Comparison of ENCODE assay signal across 23 cellular contexts in the genomic region with DNA sequence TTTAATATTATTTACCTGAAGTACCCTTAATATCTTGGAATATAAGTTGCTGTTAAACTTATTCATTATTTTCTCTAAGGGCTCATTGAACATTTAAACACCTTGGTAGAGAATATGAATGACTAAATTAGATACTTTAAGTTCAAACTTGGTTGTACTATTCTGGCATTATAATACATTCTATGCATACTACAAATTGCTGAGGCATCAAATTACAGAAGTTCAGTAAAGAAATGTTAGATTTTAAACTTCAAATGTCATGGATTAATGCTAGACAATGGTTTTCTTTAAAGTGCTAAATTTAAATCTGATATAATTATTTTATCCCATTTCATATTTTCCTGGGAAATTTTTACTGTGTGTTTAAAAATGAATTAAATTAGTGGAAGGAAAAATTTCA.
DNase-seq lines count a peak whose midpoint lies in the region; ATAC-seq, FAIRE-seq and TF ChIP-seq lines count a peak whose summit lies in the region.
"Had no signal": no experiment of that assay in that cellular context is flagged by ENCODE, and none has a peak within 500 bp of the region (broad histone marks: within the 10 kb centered on the region; RNA-seq: fewer than 3 reads in every experiment).

No MANE protein-coding gene starts in this region.

- H2AFZ ChIP-seq in SK-N-SH (ENCODE audit: low read depth), result no peak overlapping the region
- no peak overlapping the region for H2AFZ ChIP-seq in K562 (ENCODE audit: low read depth, low read length)
- H2AFZ ChIP-seq: GM23338 had no signal

- H3K36me3 ChIP-seq in SK-N-SH (replicated peaks in 1 of 2; ENCODE audit: control insufficient read depth in 1 of 2, insufficient read depth in 2 of 2, low read length in 1 of 2), result no peaks in the 10 kb centered on the region
- no peaks in the 10 kb centered on the region for H3K36me3 ChIP-seq in K562 (ENCODE audit: control insufficient read depth, insufficient read depth, low read length)
- H3K36me3 ChIP-seq in thyroid gland, result no peaks in the 10 kb centered on the region
- H3K36me3 ChIP-seq: BE2C had no signal

- no peak for DNase-seq in SK-N-SH
- no peak for DNase-seq in K562 (ENCODE audit: extremely low read depth in 1 of 4, low spot score in 3 of 4)
- peak; percentile 40 for DNase-seq in iris pigment epithelial cell (ENCODE audit: low read depth)
- DNase-seq in thyroid gland, result no peak
- DNase-seq in central memory CD4-positive, alpha-beta T cell, result no peak
- no peak for DNase-seq in DMS 273 (lab: John Stamatoyannopoulos, UW; ENCODE audit: unreplicated experiment)
- DNase-seq: ACHN; BE2C; C1 segment of cervical spinal cord; CD4-positive, CD25-positive, alpha-beta regulatory T cell; CD8-positive, alpha-beta memory T cell; COR-L47; DMS153; DMS79; GDM1; H7; HFFc6 had no signal

- BruUV-seq in K562 (replicated peaks; lab: Mats Ljungman, UMichigan), result no TSS peak

- H4K20me1 ChIP-seq in SK-N-SH (ENCODE audit: insufficient read depth) (no peaks in the 10 kb centered on the region), K562 (replicated peaks; ENCODE audit: control insufficient read depth, insufficient read depth, low read length) (no peaks in the 10 kb centered on the region)

- intact Hi-C loops in K562 (cut with micrococcal nuclease) (no loop called here), thyroid gland (cut with DNase I) (no loop called here)

- H3K9me3 ChIP-seq in SK-N-SH (no peaks in the 10 kb centered on the region), K562 (replicated peaks; ENCODE audit: control insufficient read depth, insufficient read depth, low read depth, low read length) (no peaks in the 10 kb centered on the region), thyroid gland (no peaks in the 10 kb centered on the region)
- H3K9me3 ChIP-seq: BE2C had no signal

- ATAC-seq in SK-N-SH treated with all-trans-retinoic acid at 6 μM for 48 hours, result 0 out of 3 replicates have a peak, but pooled peaks have one; percentile 26
- no peak for ATAC-seq in K562
- ATAC-seq: GM23338, HCT116 had no signal

- no peaks in the 10 kb centered on the region for H3K9me1 ChIP-seq in K562 (ENCODE audit: control insufficient read depth, insufficient read depth, low read length)

- H3K27me3 ChIP-seq in SK-N-SH (ENCODE audit: insufficient read depth), result no peaks in the 10 kb centered on the region
- H3K27me3 ChIP-seq in K562 (ENCODE audit: control insufficient read depth in 2 of 2, insufficient read depth in 2 of 2, low read length in 2 of 2), result peaks cover 28 to 40% of the 10 kb centered on the region in 2 experiments
- H3K27me3 ChIP-seq in thyroid gland, result no peaks in the 10 kb centered on the region
- H3K27me3 ChIP-seq: BE2C had no signal

- H3K9me2 ChIP-seq in SK-N-SH, result no peaks in the 10 kb centered on the region

- TF ChIP-seq EP300 in SK-N-SH (IDR thresholded peaks at IDR 0.05; ENCODE audit: borderline replicate concordance in 1 of 2, low read depth in 1 of 2, low read length in 1 of 2), result no peak
- no peak for TF ChIP-seq EP300 in Ishikawa (IDR thresholded peaks at IDR 0.05; ENCODE audit: borderline replicate concordance)
- no peak for TF ChIP-seq EP300 in K562 (IDR thresholded peaks at IDR 0.05; ENCODE audit: low read length)

- TF ChIP-seq CTCF in SK-N-SH (IDR thresholded peaks at IDR 0.05) (no peak), K562 (IDR thresholded peaks at IDR 0.05 in 2 of 3, conservative IDR thresholded peaks at IDR 0.05 in 1 of 3; ENCODE audit: insufficient read depth in 2 of 3, low read depth in 1 of 3, low read length in 3 of 3) (no peak), thyroid gland (IDR thresholded peaks at IDR 0.05) (no peak)

- CTCF ChIA-PET in SK-N-SH (lab: Yijun Ruan, JAX), result interaction anchor here (4.0 kb wide), 1 partner anchor 15 kb away, joined by 18 read pairs; no protein-coding TSS in a partner anchor
- CTCF ChIA-PET in K562 (lab: Yijun Ruan, JAX; ENCODE audit: low intra/inter-chr PET ratio), result no interaction called here

- H3K79me2 ChIP-seq in SK-N-SH (ENCODE audit: insufficient read depth), result no peaks in the 10 kb centered on the region
- H3K79me2 ChIP-seq in K562 (ENCODE audit: control insufficient read depth, insufficient read depth, low read length), result no peaks in the 10 kb centered on the region

- H3K4me3 ChIP-seq in SK-N-SH (ENCODE audit: low read depth in 2 of 2, low read length in 1 of 2) (no peak overlapping the region), K562 (no peak overlapping the region), thyroid gland (replicated peaks in 1 of 3) (no peak overlapping the region)
- H3K4me3 ChIP-seq: GM23338 had no signal

- no peak overlapping the region for H3K4me2 ChIP-seq in SK-N-SH
- H3K4me2 ChIP-seq in K562 (ENCODE audit: insufficient read depth, low read length), result no peak overlapping the region
- H3K4me2 ChIP-seq: GM23338 had no signal

- no peaks in the 10 kb centered on the region for H3F3A ChIP-seq in SK-N-SH (replicated peaks; ENCODE audit: insufficient read depth)

- TF ChIP-seq RAD21 in SK-N-SH (IDR thresholded peaks at IDR 0.05; ENCODE audit: low read length), result no peak
- TF ChIP-seq RAD21 in Ishikawa (IDR thresholded peaks at IDR 0.05; ENCODE audit: low read depth), result no peak
- TF ChIP-seq RAD21 in K562 (CRISPR knock-in tag; conservative IDR thresholded peaks at IDR 0.05 in 1 of 2, IDR thresholded peaks at IDR 0.05 in 1 of 2), result no peak

- POLR2A ChIA-PET in SK-N-SH (lab: Yijun Ruan, JAX), result no interaction called here
- POLR2A ChIA-PET in K562 (lab: Yijun Ruan, JAX), result interaction anchor here (0.9 kb wide), 1 partner anchor 43 kb away, joined by 4 read pairs; no protein-coding TSS in a partner anchor

- FAIRE-seq in K562 (lab: Jason Lieb, UNC), result no peak

- no peak overlapping the region for H3K9ac ChIP-seq in SK-N-SH
- H3K9ac ChIP-seq in K562 (ENCODE audit: insufficient read depth in 1 of 2, low read depth in 2 of 2, low read length in 2 of 2), result no peak overlapping the region

- in situ Hi-C loops in K562 (cut with MboI), result no loop called here

- TF ChIP-seq POLR2A in K562 (conservative IDR thresholded peaks at IDR 0.05) (no peak), thyroid gland (IDR thresholded peaks at IDR 0.05) (no peak)

- peaks cover 0 to 2% of the 10 kb centered on the region in 2 experiments; a peak in 2 of 4 replicates for H3K4me1 ChIP-seq in SK-N-SH (ENCODE audit: control insufficient read depth in 1 of 2, insufficient read depth in 2 of 2, low read depth in 1 of 2, low read length in 1 of 2)
- no peaks in the 10 kb centered on the region for H3K4me1 ChIP-seq in K562 (replicated peaks in 1 of 2; ENCODE audit: control insufficient read depth in 2 of 2, insufficient read depth in 2 of 2, low read length in 2 of 2)
- no peaks in the 10 kb centered on the region for H3K4me1 ChIP-seq in thyroid gland
- H3K4me1 ChIP-seq: BE2C had no signal

- H3K27ac ChIP-seq in SK-N-SH (ENCODE audit: low read depth in 2 of 2, low read length in 1 of 2), result no peak overlapping the region
- no peak overlapping the region for H3K27ac ChIP-seq in K562 (ENCODE audit: extremely low read depth, low read depth, low read length)
- H3K27ac ChIP-seq in thyroid gland, result no peak overlapping the region
- H3K27ac ChIP-seq: 22Rv1, HL-60 had no signal

TF ChIP-seq in SK-N-SH treated with all-trans-retinoic acid at 6 μM for 48 hours, 23 proteins besides CTCF, POLR2A, EP300 and RAD21 (continues in another document):
- no peak for TF ChIP-seq ISL1 (CRISPR knock-in tag; IDR thresholded peaks at IDR 0.05)
- no peak for TF ChIP-seq ZNF565 (CRISPR knock-in tag; conservative IDR thresholded peaks at IDR 0.05; ENCODE audit: low read depth)
- TF ChIP-seq SNAI2 (CRISPR knock-in tag; IDR thresholded peaks at IDR 0.05), result no peak
- TF ChIP-seq ZNF8 (CRISPR knock-in tag; IDR thresholded peaks at IDR 0.05), result no peak

TF ChIP-seq in SK-N-SH, 30 proteins besides CTCF, POLR2A, EP300 and RAD21 (continues in another document):
- TF ChIP-seq ELF1 (IDR thresholded peaks at IDR 0.05), result no peak
- no peak for TF ChIP-seq SMC3 (IDR thresholded peaks at IDR 0.05; ENCODE audit: low read depth, low read length)
- TF ChIP-seq, protein P1, sequence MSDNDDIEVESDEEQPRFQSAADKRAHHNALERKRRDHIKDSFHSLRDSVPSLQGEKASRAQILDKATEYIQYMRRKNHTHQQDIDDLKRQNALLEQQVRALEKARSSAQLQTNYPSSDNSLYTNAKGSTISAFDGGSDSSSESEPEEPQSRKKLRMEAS (IDR thresholded peaks at IDR 0.05; ENCODE audit: low read depth), result no peak
- no peak for TF ChIP-seq RFX5 (IDR thresholded peaks at IDR 0.05; ENCODE audit: low read length)

TF ChIP-seq in Ishikawa, 13 proteins besides CTCF, POLR2A, EP300 and RAD21:
- peak; percentile 71; the same call in 1 of the 2 replicates for TF ChIP-seq TEAD4 (IDR thresholded peaks at IDR 0.05)
- no peak for TF ChIP-seq YY1 (IDR thresholded peaks at IDR 0.05; ENCODE audit: low read depth)

TF ChIP-seq in K562, 482 proteins besides CTCF, POLR2A, EP300 and RAD21 (continues in another document):
- TF ChIP-seq FOXA1 (IDR thresholded peaks at IDR 0.05; ENCODE audit: borderline replicate concordance), result no peak
- TF ChIP-seq, protein P2, sequence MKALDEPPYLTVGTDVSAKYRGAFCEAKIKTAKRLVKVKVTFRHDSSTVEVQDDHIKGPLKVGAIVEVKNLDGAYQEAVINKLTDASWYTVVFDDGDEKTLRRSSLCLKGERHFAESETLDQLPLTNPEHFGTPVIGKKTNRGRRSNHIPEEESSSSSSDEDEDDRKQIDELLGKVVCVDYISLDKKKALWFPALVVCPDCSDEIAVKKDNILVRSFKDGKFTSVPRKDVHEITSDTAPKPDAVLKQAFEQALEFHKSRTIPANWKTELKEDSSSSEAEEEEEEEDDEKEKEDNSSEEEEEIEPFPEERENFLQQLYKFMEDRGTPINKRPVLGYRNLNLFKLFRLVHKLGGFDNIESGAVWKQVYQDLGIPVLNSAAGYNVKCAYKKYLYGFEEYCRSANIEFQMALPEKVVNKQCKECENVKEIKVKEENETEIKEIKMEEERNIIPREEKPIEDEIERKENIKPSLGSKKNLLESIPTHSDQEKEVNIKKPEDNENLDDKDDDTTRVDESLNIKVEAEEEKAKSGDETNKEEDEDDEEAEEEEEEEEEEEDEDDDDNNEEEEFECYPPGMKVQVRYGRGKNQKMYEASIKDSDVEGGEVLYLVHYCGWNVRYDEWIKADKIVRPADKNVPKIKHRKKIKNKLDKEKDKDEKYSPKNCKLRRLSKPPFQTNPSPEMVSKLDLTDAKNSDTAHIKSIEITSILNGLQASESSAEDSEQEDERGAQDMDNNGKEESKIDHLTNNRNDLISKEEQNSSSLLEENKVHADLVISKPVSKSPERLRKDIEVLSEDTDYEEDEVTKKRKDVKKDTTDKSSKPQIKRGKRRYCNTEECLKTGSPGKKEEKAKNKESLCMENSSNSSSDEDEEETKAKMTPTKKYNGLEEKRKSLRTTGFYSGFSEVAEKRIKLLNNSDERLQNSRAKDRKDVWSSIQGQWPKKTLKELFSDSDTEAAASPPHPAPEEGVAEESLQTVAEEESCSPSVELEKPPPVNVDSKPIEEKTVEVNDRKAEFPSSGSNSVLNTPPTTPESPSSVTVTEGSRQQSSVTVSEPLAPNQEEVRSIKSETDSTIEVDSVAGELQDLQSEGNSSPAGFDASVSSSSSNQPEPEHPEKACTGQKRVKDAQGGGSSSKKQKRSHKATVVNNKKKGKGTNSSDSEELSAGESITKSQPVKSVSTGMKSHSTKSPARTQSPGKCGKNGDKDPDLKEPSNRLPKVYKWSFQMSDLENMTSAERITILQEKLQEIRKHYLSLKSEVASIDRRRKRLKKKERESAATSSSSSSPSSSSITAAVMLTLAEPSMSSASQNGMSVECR (CRISPR knock-in tag; IDR thresholded peaks at IDR 0.05), result no peak
